Comparison of ENCODE assay signal across 21 cellular contexts in genomic region chr9:120396418-120396817, GRCh38.
DNase-seq lines count a peak whose midpoint lies in the region; ATAC-seq and TF ChIP-seq lines count a peak whose summit lies in the region.
"Had no signal": no experiment of that assay in that cellular context is flagged by ENCODE, and none has a peak within 500 bp of the region (broad histone marks: within the 10 kb centered on the region; RNA-seq: fewer than 3 reads in every experiment).

No MANE protein-coding gene starts in this region.

- peak overlapping the region; percentile 71; the same call in 2 of the 3 replicates for H2BK15ac ChIP-seq in IMR-90 (ENCODE audit: low read depth, low read length)

- H3K4me1 Mint-ChIP-seq in CD4-positive, alpha-beta memory T cell = peaks cover 20 to 33% (median 24%) of the 10 kb centered on the region in 4 donors
- H3K4me1 Mint-ChIP-seq in osteocyte (ENCODE audit: unreplicated experiment) = peaks cover 67% of the 10 kb centered on the region
- H3K4me1 Mint-ChIP-seq: stimulated activated memory B cell treated with anti-CD40 and anti-IgM and Interleukin-4, amounts not matched to agents 10 μg/mL and 1 μg/mL and 100 μg/mL, for 72 hours had no signal

- TF ChIP-seq CTCF in IMR-90 (conservative IDR thresholded peaks at IDR 0.05; ENCODE audit: low read depth, low read length) (no peak), brain microvascular endothelial cell (IDR thresholded peaks at IDR 0.05; ENCODE audit: low read depth, low read length, missing control alignments) (no peak), osteocyte (IDR thresholded peaks at IDR 0.05) (no peak)

- no peaks in the 10 kb centered on the region for H3K27me3 ChIP-seq in CD4-positive, alpha-beta memory T cell (ENCODE audit: insufficient read depth, low read length)
- H3K27me3 ChIP-seq in IMR-90 (ENCODE audit: control insufficient read depth, insufficient read depth, low read length) = no peaks in the 10 kb centered on the region
- no peaks in the 10 kb centered on the region for H3K27me3 ChIP-seq in brain microvascular endothelial cell (replicated peaks)
- H3K27me3 ChIP-seq: heart right ventricle, vagina had no signal

- dilution Hi-C loops in IMR-90 (cut with HindIII; ENCODE audit: low sequenced_read_pairs, unreplicated experiment) = no loop called here

- 100% methylated on average over 2 of the region's 3 CpGs; no CpG with 5 or more reads in 1 of the 2 experiments for WGBS in IMR-90 (ENCODE audit: extremely low coverage in 2 of 2, insufficient read length in 1 of 2), 2 experiments

- peaks cover 37% of the 10 kb centered on the region for H3K9me1 ChIP-seq in IMR-90 (ENCODE audit: insufficient read depth, low read length)

- peak overlapping the region; percentile 17 for H4K5ac ChIP-seq in IMR-90 (ENCODE audit: low read depth, low read length)

- no peak overlapping the region for H3K4me3 ChIP-seq in CD4-positive, alpha-beta memory T cell (ENCODE audit: low read length in 2 of 2)
- H3K4me3 ChIP-seq in IMR-90 (ENCODE audit: insufficient read depth, low read depth, low read length) (no peak overlapping the region), brain microvascular endothelial cell (ENCODE audit: low read depth, low read length) (no peak overlapping the region)
- H3K4me3 ChIP-seq: heart right ventricle, thoracic aorta, vagina had no signal

- no peak overlapping the region for H3K27ac ChIP-seq in CD4-positive, alpha-beta memory T cell (ENCODE audit: low read depth, low read length)
- peak overlapping the region; percentile 12; the same call in 1 of the 2 replicates for H3K27ac ChIP-seq in IMR-90 (ENCODE audit: insufficient read depth, low read length)
- peak overlapping the region; percentile 65 for H3K27ac ChIP-seq in brain microvascular endothelial cell
- H3K27ac ChIP-seq: heart right ventricle, thoracic aorta, vagina, VCaP had no signal

- H3K27ac Mint-ChIP-seq in CD4-positive, alpha-beta memory T cell = peak overlapping the region; percentile 8 to 86 (median 65)
- H3K27ac Mint-ChIP-seq in osteocyte (ENCODE audit: unreplicated experiment) = peak overlapping the region; percentile 90
- H3K27ac Mint-ChIP-seq: mesothelial cell of epicardium; stimulated activated memory B cell treated with anti-CD40 and anti-IgM and Interleukin-4, amounts not matched to agents 10 μg/mL and 1 μg/mL and 100 μg/mL, for 72 hours had no signal

- peak overlapping the region; percentile 88 for H2BK20ac ChIP-seq in IMR-90 (ENCODE audit: low read depth, low read length)

- H2BK5ac ChIP-seq in IMR-90 (ENCODE audit: low read depth, low read length, poor library complexity, severe bottlenecking) = peak overlapping the region; percentile 27

- H3K9me3 Mint-ChIP-seq in CD4-positive, alpha-beta memory T cell = no peaks in the 10 kb centered on the region
- H3K9me3 Mint-ChIP-seq in osteocyte (ENCODE audit: unreplicated experiment) = no peaks in the 10 kb centered on the region
- H3K9me3 Mint-ChIP-seq: mesothelial cell of epicardium; stimulated activated memory B cell treated with anti-CD40 and anti-IgM and Interleukin-4, amounts not matched to agents 10 μg/mL and 1 μg/mL and 100 μg/mL, for 72 hours had no signal

- peaks cover 22% of the 10 kb centered on the region for H3K4me1 ChIP-seq in CD4-positive, alpha-beta memory T cell (ENCODE audit: insufficient read depth, low read length)
- peaks cover 34% of the 10 kb centered on the region for H3K4me1 ChIP-seq in IMR-90 (ENCODE audit: control insufficient read depth, insufficient read depth, low read length)
- H3K4me1 ChIP-seq: vagina had no signal

- peak overlapping the region; percentile 81; the same call in 1 of the 2 replicates for H2AK5ac ChIP-seq in IMR-90 (ENCODE audit: low read depth, low read length)

- TF ChIP-seq POLR2A in IMR-90 (IDR thresholded peaks at IDR 0.05; ENCODE audit: low read depth, low read length) = no peak

- DNase-seq in CD4-positive, alpha-beta memory T cell = no peak
- DNase-seq in IMR-90 (no peak), brain microvascular endothelial cell (no peak), osteocyte (ENCODE audit: extremely low spot score, unreplicated experiment) (no peak), DMS153 (lab: John Stamatoyannopoulos, UW) (no peak)
- DNase-seq: aorta; COR-L47; DND-41; heart right ventricle; MM.1S; NCI-H1436; NCI-H510A; stimulated activated CD4-positive, alpha-beta T cell treated with anti-CD3 and anti-CD28 coated beads, Interleukin-1b, Interleukin-23, amount 100 ng/mL, for 48 hours; T-helper 2 cell had no signal

- in situ Hi-C loops in IMR-90 (cut with MboI; ENCODE audit: low sequenced_read_pairs) = no loop called here
- in situ Hi-C loops in brain microvascular endothelial cell (cut with HindIII; ENCODE audit: low pct_ligation_motif_present, low sequenced_read_pairs) = no loop called here

- H3K27me3 Mint-ChIP-seq in CD4-positive, alpha-beta memory T cell = no peaks in the 10 kb centered on the region
- no peaks in the 10 kb centered on the region for H3K27me3 Mint-ChIP-seq in osteocyte (ENCODE audit: unreplicated experiment)
- H3K27me3 Mint-ChIP-seq: stimulated activated memory B cell treated with anti-CD40 and anti-IgM and Interleukin-4, amounts not matched to agents 10 μg/mL and 1 μg/mL and 100 μg/mL, for 72 hours had no signal

- H2AFZ ChIP-seq in IMR-90 (replicated peaks; ENCODE audit: low read length, poor library complexity) = peak overlapping the region; percentile 10

- H3K18ac ChIP-seq in IMR-90 (ENCODE audit: low read depth, low read length) = peak overlapping the region; percentile 32

- intact Hi-C loops in CD4-positive, alpha-beta memory T cell (cut with micrococcal nuclease) = no loop called here
- intact Hi-C loops in IMR-90 (cut with micrococcal nuclease) = loop anchor here (5.0 kb wide), 1 partner anchor 36 kb away; no protein-coding TSS in a partner anchor

- peaks cover 72 to 84% of the 10 kb centered on the region in 2 donors for H3K36me3 Mint-ChIP-seq in CD4-positive, alpha-beta memory T cell
- peaks cover 33% of the 10 kb centered on the region for H3K36me3 Mint-ChIP-seq in osteocyte (ENCODE audit: unreplicated experiment)

- peak overlapping the region; percentile 91 for H3K14ac ChIP-seq in IMR-90 (replicated peaks; ENCODE audit: low read depth, low read length)

- peak overlapping the region; percentile 23 to 67; a peak in 3 of 4 replicates for H4K8ac ChIP-seq in IMR-90 (ENCODE audit: low read depth in 2 of 2, low read length in 2 of 2)

- H4K20me1 ChIP-seq in IMR-90 (ENCODE audit: insufficient read depth, low read length) = no peaks in the 10 kb centered on the region

- H3K4ac ChIP-seq in IMR-90 (ENCODE audit: low read depth, low read length) = peak overlapping the region; percentile 85

- H4K91ac ChIP-seq in IMR-90 (ENCODE audit: insufficient read depth, low read depth, low read length) = peak overlapping the region; percentile 81

- ATAC-seq in IMR-90 (ENCODE audit: low read depth) (no peak), GM21786 (IDR thresholded peaks at IDR 0.05; ENCODE audit: unreplicated experiment) (no peak), GM18519 (IDR thresholded peaks at IDR 0.05; ENCODE audit: low FRiP score, unreplicated experiment) (no peak)
- ATAC-seq: heart right ventricle; stimulated activated memory B cell treated with anti-CD40 and anti-IgM and Interleukin-4, amounts not matched to agents 10 μg/mL and 1 μg/mL and 100 μg/mL, for 72 hours had no signal

- CTCF ChIA-PET in CD4-positive, alpha-beta memory T cell (lab: Charles Lee; ENCODE audit: partially characterized antibody) = interaction anchor here (0.7 kb wide), 1 partner anchor 36 kb away, joined by 3 read pairs; no protein-coding TSS in a partner anchor
- CTCF ChIA-PET in IMR-90 (lab: Yijun Ruan, JAX) = interaction anchor here (1.4 kb wide), 1 partner anchor 81 kb away, joined by 7 read pairs; no protein-coding TSS in a partner anchor

- POLR2A ChIA-PET in CD4-positive, alpha-beta memory T cell (lab: Charles Lee; ENCODE audit: partially characterized antibody) = no interaction called here
- POLR2A ChIA-PET in IMR-90 (lab: Charles Lee; ENCODE audit: unreplicated experiment) = no interaction called here

- peaks cover 64% of the 10 kb centered on the region for H3K36me3 ChIP-seq in CD4-positive, alpha-beta memory T cell (ENCODE audit: insufficient read depth, low read length)
- H3K36me3 ChIP-seq in IMR-90 (ENCODE audit: control insufficient read depth, insufficient read depth, low read length) = peaks cover 21% of the 10 kb centered on the region
- H3K36me3 ChIP-seq in brain microvascular endothelial cell (replicated peaks) = peaks cover 4% of the 10 kb centered on the region

- H3K9me3 ChIP-seq in CD4-positive, alpha-beta memory T cell (ENCODE audit: control insufficient read depth in 1 of 2, low read length in 2 of 2) = no peaks in the 10 kb centered on the region
- no peaks in the 10 kb centered on the region for H3K9me3 ChIP-seq in IMR-90 (ENCODE audit: control insufficient read depth, insufficient read depth, low read length)
- H3K9me3 ChIP-seq: heart right ventricle, thoracic aorta, vagina had no signal

- no TSS peak for BruUV-seq in IMR-90 (replicated peaks; lab: Mats Ljungman, UMichigan)

- H3K23ac ChIP-seq in IMR-90 (ENCODE audit: low read depth, low read length) = peak overlapping the region; percentile 60; the same call in 1 of the 2 replicates

- no peak overlapping the region for H3K9ac ChIP-seq in IMR-90 (ENCODE audit: low read depth, low read length)

- no peak overlapping the region for H3K4me3 Mint-ChIP-seq in CD4-positive, alpha-beta memory T cell
- peak overlapping the region; percentile 32 for H3K4me3 Mint-ChIP-seq in osteocyte (ENCODE audit: unreplicated experiment)
- H3K4me3 Mint-ChIP-seq: mesothelial cell of epicardium; stimulated activated memory B cell treated with anti-CD40 and anti-IgM and Interleukin-4, amounts not matched to agents 10 μg/mL and 1 μg/mL and 100 μg/mL, for 72 hours had no signal

- H3K56ac ChIP-seq in IMR-90 (ENCODE audit: extremely low read depth, insufficient read depth, low read length) = peak overlapping the region; percentile 21; the same call in 1 of the 2 replicates

- peak overlapping the region; percentile 82 for H2BK120ac ChIP-seq in IMR-90 (ENCODE audit: low read depth, low read length)

- H3K79me1 ChIP-seq in IMR-90 (ENCODE audit: low read depth in 1 of 2, low read length in 2 of 2) = peaks cover 4 to 12% of the 10 kb centered on the region in 2 experiments; a peak in 3 of 4 replicates

- TF ChIP-seq RAD21 in IMR-90 (IDR thresholded peaks at IDR 0.05; ENCODE audit: low read length) = no peak

- peak overlapping the region; percentile 57 for H2AK9ac ChIP-seq in IMR-90 (replicated peaks; ENCODE audit: low read depth, low read length, poor library complexity)

- H3K4me2 ChIP-seq in IMR-90 (ENCODE audit: low read depth, low read length) = no peak overlapping the region

TF ChIP-seq in IMR-90, 13 proteins besides CTCF, POLR2A, EP300 and RAD21 (continues in another document):
- TF ChIP-seq MAZ (IDR thresholded peaks at IDR 0.05; ENCODE audit: borderline replicate concordance, low read depth, low read length) = no peak
- TF ChIP-seq FOS (IDR thresholded peaks at IDR 0.05; ENCODE audit: low read depth, low read length) = no peak
- no peak for TF ChIP-seq NFE2L2 (IDR thresholded peaks at IDR 0.05; ENCODE audit: low read depth, low read length)
- no peak for TF ChIP-seq MAFK (IDR thresholded peaks at IDR 0.05; ENCODE audit: low read depth, low read length)
